32 cellular contexts compared by ENCODE assay signal in genomic region chr1:157147037-157147436, GRCh38. TPM values are rescaled to one million over a fixed set of nuclear protein-coding genes. Genes with fewer than 3 reads are reported as not detected.
"Had no signal": no experiment of that assay in that cellular context is flagged by ENCODE, and none has a peak within 500 bp of the region (broad histone marks: within the 10 kb centered on the region; RNA-seq: fewer than 3 reads in every experiment).

No MANE protein-coding gene starts in this region.

- H2AFZ ChIP-seq: hepatocyte had no signal

- H3K27ac ChIP-seq: adrenal gland, body of pancreas, gastrocnemius medialis, hepatocyte, neutrophil, ovary, right lobe of liver, suprapubic skin, tibial artery had no signal

- H3K27ac Mint-ChIP-seq: activated CD4-positive, alpha-beta memory T cell treated with anti-CD3 and anti-CD28 coated beads, Interleukin-2, amount 10 ng/mL, durations not matched to agents 7 days and 5 days; activated CD8-positive, alpha-beta memory T cell treated with anti-CD3 and anti-CD28 coated beads, Interleukin-2, amount 10 ng/mL, durations not matched to agents 7 days and 5 days; activated naive CD4-positive, alpha-beta T cell treated with anti-CD3 and anti-CD28 coated beads, Interleukin-2, amount 50 U/mL, for 72 hours; effector memory CD8-positive, alpha-beta T cell; nephron progenitor cell; progenitor cell of endocrine pancreas had no signal

- H3K4me3 ChIP-seq: adrenal gland, body of pancreas, gastrocnemius medialis, hepatocyte, ovary, right lobe of liver, suprapubic skin, tibial artery, upper lobe of right lung had no signal

- H3K36me3 ChIP-seq: adrenal gland, gastrocnemius medialis, neutrophil, ovary, right lobe of liver, suprapubic skin, tibial artery, upper lobe of right lung had no signal

- H3K4me1 ChIP-seq: body of pancreas, gastrocnemius medialis, right lobe of liver had no signal

- H3K27me3 Mint-ChIP-seq: activated CD8-positive, alpha-beta memory T cell treated with anti-CD3 and anti-CD28 coated beads, Interleukin-2, amount 10 ng/mL, durations not matched to agents 7 days and 5 days; effector memory CD8-positive, alpha-beta T cell had no signal

- H3K9me3 ChIP-seq: adrenal gland, body of pancreas, gastrocnemius medialis, neutrophil, ovary, right lobe of liver, suprapubic skin, tibial artery, upper lobe of right lung had no signal

- FAIRE-seq: colon, keratinocyte had no signal

- H3K79me2 ChIP-seq: hepatocyte had no signal

- H3K9me3 Mint-ChIP-seq: activated CD4-positive, alpha-beta memory T cell treated with anti-CD3 and anti-CD28 coated beads, Interleukin-2, amount 10 ng/mL, durations not matched to agents 7 days and 5 days; activated naive CD4-positive, alpha-beta T cell treated with anti-CD3 and anti-CD28 coated beads, Interleukin-2, amount 50 U/mL, for 72 hours; effector memory CD8-positive, alpha-beta T cell; nephron progenitor cell had no signal

- H3K4me2 ChIP-seq: hepatocyte had no signal

- ATAC-seq: activated CD8-positive, alpha-beta memory T cell treated with anti-CD3 and anti-CD28 coated beads, Interleukin-2, amount 10 ng/mL, durations not matched to agents 7 days and 5 days; body of pancreas; effector memory CD8-positive, alpha-beta T cell; gastrocnemius medialis; left cardiac atrium; left ventricle myocardium superior had no signal

- H3K36me3 Mint-ChIP-seq: activated CD8-positive, alpha-beta memory T cell treated with anti-CD3 and anti-CD28 coated beads, Interleukin-2, amount 10 ng/mL, durations not matched to agents 7 days and 5 days; activated naive CD4-positive, alpha-beta T cell treated with anti-CD3 and anti-CD28 coated beads, Interleukin-2, amount 50 U/mL, for 72 hours had no signal

- DNase-seq: activated CD4-positive, alpha-beta memory T cell treated with anti-CD3 and anti-CD28 coated beads, Interleukin-2, amount 10 ng/mL, durations not matched to agents 7 days and 5 days; activated CD4-positive, alpha-beta T cell treated with anti-CD3 and anti-CD28 coated beads for 4 hours; activated CD4-positive, CD25-positive, alpha-beta regulatory T cell; activated CD8-positive, alpha-beta memory T cell treated with anti-CD3 and anti-CD28 coated beads, Interleukin-2, amount 10 ng/mL, durations not matched to agents 7 days and 5 days; activated naive CD4-positive, alpha-beta T cell; adrenal gland; aorta; body of pancreas; effector memory CD8-positive, alpha-beta T cell; gastrocnemius medialis; glutamatergic neuron; left cardiac atrium; left ventricle myocardium superior; nephron progenitor cell; ovary; right lobe of liver; stimulated activated CD4-positive, alpha-beta T cell treated with anti-CD3 and anti-CD28 coated beads, Interleukin-2, amount 100 ng/mL, for 48 hours; tibial artery; upper lobe of right lung had no signal

- H3K4me3 Mint-ChIP-seq: activated CD4-positive, alpha-beta memory T cell treated with anti-CD3 and anti-CD28 coated beads, Interleukin-2, amount 10 ng/mL, durations not matched to agents 7 days and 5 days; activated CD8-positive, alpha-beta memory T cell treated with anti-CD3 and anti-CD28 coated beads, Interleukin-2, amount 10 ng/mL, durations not matched to agents 7 days and 5 days; effector memory CD8-positive, alpha-beta T cell; nephron progenitor cell had no signal

- H3K27me3 ChIP-seq: adrenal gland, body of pancreas, gastrocnemius medialis, hepatocyte, neutrophil, ovary, right lobe of liver, suprapubic skin, tibial artery, upper lobe of right lung had no signal

RNA-seq across cellular contexts. Expression of gene ETV3L, which starts 47.4 kb away (rescaled TPM):
- total RNA-seq: activated CD4-positive, alpha-beta memory T cell treated with anti-CD3 and anti-CD28 coated beads, Interleukin-2, amount 10 ng/mL, durations not matched to agents 7 days and 5 days; activated CD8-positive, alpha-beta memory T cell treated with anti-CD3 and anti-CD28 coated beads, Interleukin-2, amount 10 ng/mL, durations not matched to agents 7 days and 5 days; activated naive CD4-positive, alpha-beta T cell treated with anti-CD3 and anti-CD28 coated beads, Interleukin-2, amount 50 U/mL, for 72 hours; adrenal gland; aorta; body of pancreas; dermis microvascular lymphatic vessel endothelial cell; gastrocnemius medialis; hepatocyte; left cardiac atrium; left ventricle myocardium superior; lung microvascular endothelial cell; mucosa of gallbladder; ovary; renal cortical epithelial cell; right lobe of liver; skeletal muscle tissue; suprapubic skin; T-helper 1 cell treated with Interleukin-12 subunit alpha and Interleukin-12 subunit beta and Interleukin-4 antibody, amounts not matched to agents 30 ng/mL and 1 ng/mL, for 36 hours; upper lobe of right lung had no signal
- polyA plus RNA-seq: adrenal gland, aorta, hepatocyte, keratinocyte, ovary had no signal
